15 cellular contexts compared by ENCODE assay signal in genomic region chr7:45708046-45708950, GRCh38.
DNase-seq lines count a peak whose midpoint lies in the region; ATAC-seq and TF ChIP-seq lines count a peak whose summit lies in the region.
"Had no signal": no experiment of that assay in that cellular context is flagged by ENCODE, and none has a peak within 500 bp of the region (broad histone marks: within the 10 kb centered on the region; RNA-seq: fewer than 3 reads in every experiment).

No MANE protein-coding gene starts in this region.

- no peak for TF ChIP-seq POLR2A in spleen (IDR thresholded peaks at IDR 0.05)

- WGBS in spleen, 5 donors: 85 to 94% (median 87%) methylated on average over 14 of the region's 14 CpGs

- no peak for TF ChIP-seq CTCF in spleen (IDR thresholded peaks at IDR 0.05 in 8 of 11, conservative IDR thresholded peaks at IDR 0.05 in 3 of 11)

- H3K27ac ChIP-seq in spleen (peak overlapping the region in 4 of 8 donors; percentile 55 to 78 (median 68)), substantia nigra (ENCODE audit: low read depth, low read length, poor library complexity, severe bottlenecking) (no peak overlapping the region)

- H3K27me3 Mint-ChIP-seq in activated T-helper 2 cell treated with anti-CD3 and anti-CD28 coated beads, Interferon-gamma antibody, Interleukin-2, Interleukin-4, amounts not matched to agents 10 μg/mL and 5 μg/mL and 100 μg/mL, durations not matched to agents 14 hours and 24 hours and 36 hours (ENCODE audit: low read depth): no peaks in the 10 kb centered on the region

- no peak overlapping the region for H3K4me3 Mint-ChIP-seq in activated T-helper 2 cell treated with anti-CD3 and anti-CD28 coated beads, Interferon-gamma antibody, Interleukin-2, Interleukin-4, amounts not matched to agents 10 μg/mL and 5 μg/mL and 100 μg/mL, durations not matched to agents 14 hours and 24 hours and 36 hours (ENCODE audit: low read depth)
- H3K4me3 Mint-ChIP-seq: CD14-positive monocyte had no signal

- H3K36me3 Mint-ChIP-seq in activated T-helper 2 cell treated with anti-CD3 and anti-CD28 coated beads, Interferon-gamma antibody, Interleukin-2, Interleukin-4, amounts not matched to agents 10 μg/mL and 5 μg/mL and 100 μg/mL, durations not matched to agents 14 hours and 24 hours and 36 hours (ENCODE audit: low read depth): no peaks in the 10 kb centered on the region
- H3K36me3 Mint-ChIP-seq: CD14-positive monocyte had no signal

- H3K27ac Mint-ChIP-seq in activated T-helper 2 cell treated with anti-CD3 and anti-CD28 coated beads, Interferon-gamma antibody, Interleukin-2, Interleukin-4, amounts not matched to agents 10 μg/mL and 5 μg/mL and 100 μg/mL, durations not matched to agents 14 hours and 24 hours and 36 hours: no peak overlapping the region

- intact Hi-C loops in activated T-helper 2 cell treated with anti-CD3 and anti-CD28 coated beads, Interferon-gamma antibody, Interleukin-2, Interleukin-4, amounts not matched to agents 10 μg/mL and 5 μg/mL and 100 μg/mL, durations not matched to agents 14 hours and 24 hours and 36 hours (cut with micrococcal nuclease): no loop called here
- intact Hi-C loops in spleen (cut with DNase I; ENCODE audit: low total_unique reads): no loop called here

- H3K27me3 ChIP-seq in spleen (replicated peaks in 1 of 7): peaks cover 0 to 5% (median 0%) of the 10 kb centered on the region in 7 donors

- no peaks in the 10 kb centered on the region for H3K4me1 Mint-ChIP-seq in activated T-helper 2 cell treated with anti-CD3 and anti-CD28 coated beads, Interferon-gamma antibody, Interleukin-2, Interleukin-4, amounts not matched to agents 10 μg/mL and 5 μg/mL and 100 μg/mL, durations not matched to agents 14 hours and 24 hours and 36 hours (ENCODE audit: low read depth)
- H3K4me1 Mint-ChIP-seq: CD14-positive monocyte had no signal

- ATAC-seq in GM21723 (IDR thresholded peaks at IDR 0.05; ENCODE audit: unreplicated experiment): no peak

- peak; percentile 52 for DNase-seq in activated effector memory CD4-positive, alpha-beta T cell treated with anti-CD3 and anti-CD28 coated beads, Interleukin-2, amount 50 U/mL, for 16 hours
- DNase-seq in activated effector memory CD4-positive, alpha-beta T cell treated with Interleukin-2 at 50 U/mL for 16 hours: no peak
- peak; percentile 5 for DNase-seq in activated T-helper 2 cell treated with anti-CD3 and anti-CD28 coated beads, Interferon-gamma antibody, Interleukin-2, Interleukin-4, amounts not matched to agents 10 μg/mL and 5 μg/mL and 100 μg/mL, durations not matched to agents 14 hours and 24 hours and 36 hours (ENCODE audit: low spot score)
- DNase-seq in mesenteric fat pad (ENCODE audit: low spot score): peak; percentile 79
- DNase-seq in spleen: peak; percentile 54
- DNase-seq in substantia nigra (lab: John Stamatoyannopoulos, UW): no peak
- DNase-seq in NCI-H187 treated with DMSO at 0.1 percent for 48 hours (lab: John Stamatoyannopoulos, UW): no peak
- DNase-seq: ACHN, AML-193, DMS 273 treated with DMSO at 0.1 percent for 48 hours, GF-D8, GOT3, NCI-H187 had no signal

- H3K36me3 ChIP-seq in spleen: no peaks in the 10 kb centered on the region

- H3K9me3 Mint-ChIP-seq in activated T-helper 2 cell treated with anti-CD3 and anti-CD28 coated beads, Interferon-gamma antibody, Interleukin-2, Interleukin-4, amounts not matched to agents 10 μg/mL and 5 μg/mL and 100 μg/mL, durations not matched to agents 14 hours and 24 hours and 36 hours: no peaks in the 10 kb centered on the region

- H3K9me3 ChIP-seq in spleen: no peaks in the 10 kb centered on the region

- no peak overlapping the region for H3K4me3 ChIP-seq in spleen

- H3K4me1 ChIP-seq in spleen: peaks cover 0 to 5% (median 0%) of the 10 kb centered on the region in 6 donors

Comparison
In these comparisons a context has a peak if more than half of its experiments do, and no peak if none do; other contexts are left out.
1. DNase-seq: peak in activated effector memory CD4-positive, alpha-beta T cell treated with anti-CD3 and anti-CD28 coated beads, Interleukin-2, amount 50 U/mL, for 16 hours (single experiment), activated T-helper 2 cell treated with anti-CD3 and anti-CD28 coated beads, Interferon-gamma antibody, Interleukin-2, Interleukin-4, amounts not matched to agents 10 μg/mL and 5 μg/mL and 100 μg/mL, durations not matched to agents 14 hours and 24 hours and 36 hours (single experiment), mesenteric fat pad (single experiment) and spleen (single experiment); none in activated effector memory CD4-positive, alpha-beta T cell treated with Interleukin-2 at 50 U/mL for 16 hours (single experiment), substantia nigra (0 of 49) and NCI-H187 treated with DMSO at 0.1 percent for 48 hours (single experiment).